Comparison of ENCODE assay signal across 25 cellular contexts in the genomic region with DNA sequence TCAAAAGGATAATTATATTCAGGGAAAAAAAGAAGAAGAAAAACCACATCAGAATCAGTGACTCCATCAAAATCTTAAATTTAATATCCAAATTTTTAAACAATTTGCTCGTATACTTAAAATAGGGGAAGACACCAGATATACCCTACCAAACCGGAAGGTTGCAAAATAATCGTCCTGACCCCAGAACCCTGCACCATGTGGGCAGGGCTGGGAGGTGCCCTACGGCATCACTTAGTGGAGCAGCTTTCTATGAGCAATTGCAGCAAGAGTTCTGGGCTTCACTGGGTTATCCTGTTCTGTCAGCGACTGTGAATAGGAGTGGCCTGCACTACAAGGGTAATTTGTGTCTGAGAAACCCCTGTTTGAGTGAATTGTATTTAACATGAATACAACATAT.
"Had no signal": no experiment of that assay in that cellular context is flagged by ENCODE, and none has a peak within 500 bp of the region (broad histone marks: within the 10 kb centered on the region; RNA-seq: fewer than 3 reads in every experiment).

No MANE protein-coding gene starts in this region.

- H3K36me3 ChIP-seq: MG63, SJSA1 had no signal

- DNase-seq: IMR-90, Karpas-422, KG1, MG63, NCI-H1048, NCI-H1105, NCI-H1417, NCI-H1436 treated with DMSO at 0.1 percent for 48 hours, NCI-H1694, NCI-H187 treated with DMSO at 0.1 percent for 48 hours, NCI-H2029 treated with DMSO at 0.1 percent for 48 hours, NCI-H2171 treated with DMSO at 0.1 percent for 48 hours, NCI-H345, NCI-H446 treated with DMSO at 0.1 percent for 48 hours, NCI-H510A treated with DMSO at 0.1 percent for 48 hours, NCI-H526, NCI-H748 treated with DMSO at 0.1 percent for 48 hours, OCI-M1, Right ventricle myocardium superior, RPMI8226, SIG-M5, T-helper 2 cell had no signal

- H3K27me3 ChIP-seq: MG63, SJSA1 had no signal

- H3K4me3 ChIP-seq: MG63, SJSA1, SK-N-MC had no signal

- H3K4me1 ChIP-seq: SJSA1 had no signal

- H3K9me3 ChIP-seq: MG63, SJSA1 had no signal

- H3K27ac ChIP-seq: SJSA1, SK-N-MC had no signal

- ATAC-seq: HepG2 had no signal
